ENCODE assay signal across 9 cellular contexts in the genomic region with DNA sequence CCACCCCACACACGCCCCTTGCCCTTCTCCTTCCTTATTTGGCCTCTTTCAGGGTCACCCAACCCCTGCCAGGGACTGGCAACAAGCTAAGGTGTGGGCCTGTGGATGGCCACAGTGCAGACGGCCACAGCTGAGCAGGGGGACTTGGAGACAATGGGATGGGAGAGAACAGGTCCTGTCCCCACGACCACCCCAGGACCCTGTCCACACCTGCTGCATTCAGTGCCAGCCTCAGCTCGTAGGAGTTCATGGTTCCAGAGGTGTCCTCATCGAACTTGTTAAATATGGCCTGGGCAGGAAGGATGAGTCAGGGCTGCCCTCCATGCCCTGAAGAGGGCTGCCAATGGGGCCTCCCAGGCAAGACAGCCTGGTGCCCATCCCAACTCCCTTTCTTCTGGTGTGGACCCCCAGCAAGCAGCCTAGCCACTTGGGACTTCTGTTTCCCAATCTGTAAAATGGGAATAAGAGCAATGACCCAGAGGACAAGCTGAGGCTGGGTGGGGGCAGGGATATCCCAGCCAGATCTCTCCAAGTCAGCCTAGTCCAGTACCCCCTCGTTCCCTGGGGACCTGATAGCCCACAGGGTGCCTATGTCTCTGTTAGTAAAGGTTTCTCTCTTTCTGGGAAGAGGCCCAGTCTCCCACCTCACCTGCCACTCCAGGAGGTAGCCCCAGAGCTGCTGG. TPM values are rescaled to one million over a fixed set of nuclear protein-coding genes. Genes with fewer than 3 reads are reported as not detected.
DNase-seq lines count a peak whose midpoint lies in the region; ATAC-seq and TF ChIP-seq lines count a peak whose summit lies in the region.
"Had no signal": no experiment of that assay in that cellular context is flagged by ENCODE, and none has a peak within 500 bp of the region (broad histone marks: within the 10 kb centered on the region; RNA-seq: fewer than 3 reads in every experiment).

No MANE protein-coding gene starts in this region.

- peak; percentile 31 for DNase-seq in activated naive CD4-positive, alpha-beta T cell treated with anti-CD3 and anti-CD28 coated beads, Interleukin-2, amount 10 ng/mL, durations not matched to agents 7 days and 5 days
- DNase-seq in activated naive CD4-positive, alpha-beta T cell treated with anti-CD3 and anti-CD28 coated beads, Interleukin-2, amount 50 U/mL, for 16 hours = no peak
- DNase-seq in memory B cell (ENCODE audit: low spot score in 2 of 2) (no peak), vagina (ENCODE audit: extremely low spot score in 2 of 2) (no peak), MV-4-11 (lab: John Stamatoyannopoulos, UW) (no peak)

- no peak for TF ChIP-seq CTCF in vagina (IDR thresholded peaks at IDR 0.05)

- intact Hi-C loops in vagina (cut with DNase I) = no loop called here

- no peak for ATAC-seq in memory B cell (ENCODE audit: low read depth)
- ATAC-seq in GM18867 (IDR thresholded peaks at IDR 0.05; ENCODE audit: unreplicated experiment) = no peak
- no peak for ATAC-seq in GM21390 (IDR thresholded peaks at IDR 0.05; ENCODE audit: unreplicated experiment)

- TF ChIP-seq POLR2A in vagina (IDR thresholded peaks at IDR 0.05) = no peak

- H3K36me3 ChIP-seq in vagina = peaks cover 0 to 22% of the 10 kb centered on the region in 2 donors

- peaks cover 25% of the 10 kb centered on the region for H3K36me3 Mint-ChIP-seq in activated naive CD4-positive, alpha-beta T cell treated with anti-CD3 and anti-CD28 coated beads, Interleukin-2, amount 10 ng/mL, durations not matched to agents 7 days and 5 days
- H3K36me3 Mint-ChIP-seq in memory B cell = peaks cover 7% of the 10 kb centered on the region

- peaks cover 39% of the 10 kb centered on the region for H3K4me1 ChIP-seq in vagina

- no peaks in the 10 kb centered on the region for H3K9me3 Mint-ChIP-seq in activated naive CD4-positive, alpha-beta T cell treated with anti-CD3 and anti-CD28 coated beads, Interleukin-2, amount 10 ng/mL, durations not matched to agents 7 days and 5 days
- H3K9me3 Mint-ChIP-seq in memory B cell = no peaks in the 10 kb centered on the region

- H3K4me1 Mint-ChIP-seq in activated naive CD4-positive, alpha-beta T cell treated with anti-CD3 and anti-CD28 coated beads, Interleukin-2, amount 10 ng/mL, durations not matched to agents 7 days and 5 days = peaks cover 56% of the 10 kb centered on the region
- H3K4me1 Mint-ChIP-seq in memory B cell = peaks cover 28% of the 10 kb centered on the region

- H3K27me3 ChIP-seq in vagina = no peaks in the 10 kb centered on the region

- H3K4me3 Mint-ChIP-seq in activated naive CD4-positive, alpha-beta T cell treated with anti-CD3 and anti-CD28 coated beads, Interleukin-2, amount 10 ng/mL, durations not matched to agents 7 days and 5 days = peak overlapping the region; percentile 74
- H3K4me3 Mint-ChIP-seq in memory B cell = peak overlapping the region; percentile 88

- peaks cover 35% of the 10 kb centered on the region for H3K27me3 Mint-ChIP-seq in activated naive CD4-positive, alpha-beta T cell treated with anti-CD3 and anti-CD28 coated beads, Interleukin-2, amount 10 ng/mL, durations not matched to agents 7 days and 5 days
- no peaks in the 10 kb centered on the region for H3K27me3 Mint-ChIP-seq in memory B cell

- H3K27ac Mint-ChIP-seq in activated naive CD4-positive, alpha-beta T cell treated with anti-CD3 and anti-CD28 coated beads, Interleukin-2, amount 10 ng/mL, durations not matched to agents 7 days and 5 days = peak overlapping the region; percentile 91
- H3K27ac Mint-ChIP-seq in memory B cell = peak overlapping the region; percentile 82

- H3K9me3 ChIP-seq in vagina = no peaks in the 10 kb centered on the region

- CTCF ChIA-PET in activated naive CD4-positive, alpha-beta T cell treated with anti-CD3 and anti-CD28 coated beads, Interleukin-2, amount 10 ng/mL, durations not matched to agents 7 days and 5 days (lab: Charles Lee) = interaction anchor here (0.6 to 3.4 kb wide), 4 partner anchors 36 to 219 kb away, joined by 3 to 18 read pairs (median 4); a partner anchor contains a TSS

- H3K4me3 ChIP-seq in vagina = no peak overlapping the region

- peak overlapping the region; percentile 55 for H3K27ac ChIP-seq in angular gyrus (ENCODE audit: low read depth, low read length)
- peak overlapping the region; percentile 69 for H3K27ac ChIP-seq in vagina

RNA-seq across cellular contexts. Expression of a gene that starts 10.6 kb away (rescaled TPM):
- total RNA-seq in vagina = 9.6 TPM

RNA-seq across cellular contexts. Expression of a gene that starts 39.7 kb away (rescaled TPM):
- total RNA-seq in vagina = 269 TPM
- total RNA-seq: omental fat pad had no signal

RNA-seq across cellular contexts. Expression of a gene that starts 55.4 kb away (rescaled TPM):
- 760 TPM for total RNA-seq in vagina
- total RNA-seq: omental fat pad had no signal
